ENCODE assay signal across 23 cellular contexts in the genomic region with DNA sequence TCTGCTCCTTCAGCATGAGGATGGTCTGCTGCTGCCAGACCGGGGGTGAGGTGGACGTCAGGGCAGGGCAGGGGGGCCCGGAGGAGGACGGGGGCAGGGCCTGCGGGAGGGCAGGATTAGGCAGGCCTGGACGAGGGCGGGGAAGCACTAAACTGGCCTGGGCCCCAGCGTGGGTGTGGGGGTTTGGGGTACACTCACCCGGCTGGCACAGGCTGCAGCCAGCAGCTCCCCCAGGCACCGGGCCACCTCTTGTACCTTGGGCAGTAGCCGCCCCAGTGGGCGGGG.
"Had no signal": no experiment of that assay in that cellular context is flagged by ENCODE, and none has a peak within 500 bp of the region (broad histone marks: within the 10 kb centered on the region; RNA-seq: fewer than 3 reads in every experiment).

No MANE protein-coding gene starts in this region.

- H3K27ac ChIP-seq: ascending aorta, VCaP had no signal

- ATAC-seq: activated CD4-positive, alpha-beta T cell treated with anti-CD3 and anti-CD28 coated beads for 36 hours; activated CD8-positive, alpha-beta memory T cell treated with anti-CD3 and anti-CD28 coated beads, Interleukin-2, amount 10 ng/mL, durations not matched to agents 7 days and 5 days; activated CD8-positive, alpha-beta T cell treated with anti-CD3 and anti-CD28 coated beads, Interleukin-2, amount 10 ng/mL, durations not matched to agents 7 days and 5 days; activated naive CD8-positive, alpha-beta T cell treated with anti-CD3 and anti-CD28 coated beads, Interleukin-2, amount 50 U/mL, for 24 hours had no signal

- H3K4me3 ChIP-seq: ascending aorta had no signal

- H3K9me3 ChIP-seq: ascending aorta had no signal

- DNase-seq: activated B cell treated with CpG ODN at 0.5 μM for 24 hours; activated CD4-positive, alpha-beta memory T cell treated with anti-CD3 and anti-CD28 coated beads, Interleukin-2, amount 10 ng/mL, durations not matched to agents 7 days and 5 days; activated CD4-positive, alpha-beta T cell treated with anti-CD3 and anti-CD28 coated beads for 1 hour; activated CD4-positive, alpha-beta T cell treated with anti-CD3 and anti-CD28 coated beads for 36 hours; activated CD4-positive, alpha-beta T cell treated with anti-CD3 and anti-CD28 coated beads for 48 hours; activated CD4-positive, alpha-beta T cell treated with anti-CD3 and anti-CD28 coated beads, Interleukin-2, amount 10 ng/mL, durations not matched to agents 7 days and 5 days; activated CD4-positive, alpha-beta T cell treated with anti-CD3 and anti-CD28 coated beads, Interleukin-2, amount 50 U/mL, for 48 hours; activated CD8-positive, alpha-beta memory T cell treated with anti-CD3 and anti-CD28 coated beads for 24 hours; activated CD8-positive, alpha-beta memory T cell treated with anti-CD3 and anti-CD28 coated beads, Interleukin-2, amount 10 ng/mL, durations not matched to agents 7 days and 5 days; activated CD8-positive, alpha-beta memory T cell treated with anti-CD3 and anti-CD28 coated beads, Interleukin-2, amount 50 U/mL, for 48 hours; activated CD8-positive, alpha-beta T cell treated with anti-CD3 and anti-CD28 coated beads, Interleukin-2, amount 10 ng/mL, durations not matched to agents 7 days and 5 days; activated effector memory CD4-positive, alpha-beta T cell treated with Interleukin-2 at 50 U/mL for 16 hours; activated naive CD4-positive, alpha-beta T cell treated with anti-CD3 and anti-CD28 coated beads, Interleukin-2, amount 10 ng/mL, durations not matched to agents 7 days and 5 days; activated naive CD4-positive, alpha-beta T cell treated with Interleukin-2 at 50 U/mL for 16 hours; activated naive CD8-positive, alpha-beta T cell treated with anti-CD3 and anti-CD28 coated beads, Interleukin-2, amount 10 ng/mL, durations not matched to agents 7 days and 5 days; activated naive CD8-positive, alpha-beta T cell treated with anti-CD3 and anti-CD28 coated beads, Interleukin-2, amount 50 U/mL, for 24 hours; activated T-cell treated with anti-CD3 and anti-CD28 coated beads, Interleukin-2, amount 50 U/mL, for 24 hours; activated T-cell treated with anti-CD3 and anti-CD28 coated beads, Interleukin-2, amount 50 U/mL, for 48 hours; T-helper 1 cell; T-helper 2 cell; T-helper 9 cell had no signal

- H3K36me3 ChIP-seq: ascending aorta had no signal
